ENCODE assay signal across 1 cellular context in the genomic region with DNA sequence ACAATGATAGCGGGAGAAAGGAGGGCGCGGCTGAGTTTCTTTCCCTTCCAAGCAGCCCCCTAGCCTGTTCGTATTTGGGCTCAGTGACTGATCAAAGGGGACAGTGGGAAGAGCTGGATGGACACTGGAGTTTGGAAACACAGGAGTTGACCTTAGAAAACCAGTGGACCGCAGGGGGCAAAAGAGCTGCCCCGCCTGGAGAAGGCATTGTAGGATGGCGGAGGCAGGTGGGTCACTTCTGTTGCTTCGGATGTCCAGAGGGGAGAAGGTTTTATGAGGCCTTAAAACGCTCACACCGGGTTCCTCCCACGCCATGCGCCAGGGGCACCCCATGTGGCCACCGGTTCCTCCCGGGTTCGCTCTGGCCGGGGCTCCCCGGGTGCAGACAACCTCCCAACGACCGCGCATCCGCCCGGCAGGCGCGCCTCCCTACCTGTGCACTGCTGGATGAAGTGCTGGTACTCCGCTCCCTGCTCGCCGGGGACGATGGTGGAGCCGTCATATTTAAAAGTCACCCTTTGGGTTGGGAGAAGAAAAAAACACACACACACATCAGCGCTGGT.
A peak's percentile ranks its signal among the peaks of the same experiment; 100 is the strongest.
TF ChIP-seq lines count a peak whose summit lies in the region.

No MANE protein-coding gene starts in this region.

TF ChIP-seq in K562, 482 proteins besides CTCF, POLR2A, EP300 and RAD21 (continued from another document and continues in another):
- TF ChIP-seq TFE3 (CRISPR knock-in tag; IDR thresholded peaks at IDR 0.05) (no peak), MEIS2 (IDR thresholded peaks at IDR 0.05; ENCODE audit: partially characterized antibody) (no peak), EWSR1 (IDR thresholded peaks at IDR 0.05; ENCODE audit: borderline replicate concordance, low read depth, partially characterized antibody) (no peak), TAF9B (IDR thresholded peaks at IDR 0.05; ENCODE audit: partially characterized antibody) (no peak), CBX1 (IDR thresholded peaks at IDR 0.05; ENCODE audit: low read depth) (no peak), HNRNPUL1 (IDR thresholded peaks at IDR 0.05; ENCODE audit: low read length) (no peak), RBM17 (IDR thresholded peaks at IDR 0.05; ENCODE audit: borderline replicate concordance, low read depth, low read length) (no peak), MXI1 (IDR thresholded peaks at IDR 0.05; ENCODE audit: low read depth, low read length) (no peak), IRF2 (CRISPR knock-in tag; IDR thresholded peaks at IDR 0.05) (no peak), TSC22D4 (tag; IDR thresholded peaks at IDR 0.05) (no peak), SNRNP70 (optimal IDR thresholded peaks at IDR 0.05; ENCODE audit: low read depth, low read length) (no peak), ZKSCAN1 (IDR thresholded peaks at IDR 0.05; ENCODE audit: low read depth, low read length) (no peak), HLTF (IDR thresholded peaks at IDR 0.05) (no peak), SMARCA4 (IDR thresholded peaks at IDR 0.05) (no peak), KDM4B (IDR thresholded peaks at IDR 0.05; ENCODE audit: borderline replicate concordance in 2 of 2, low read depth in 1 of 2) (no peak), E2F6 (IDR thresholded peaks at IDR 0.05; ENCODE audit: borderline replicate concordance in 1 of 2, extremely low read depth in 1 of 2, insufficient read depth in 1 of 2, insufficient read length in 1 of 2, low read depth in 1 of 2, low read length in 1 of 2, poor library complexity in 1 of 2, severe bottlenecking in 1 of 2) (no peak), ETV1 (tag; conservative IDR thresholded peaks at IDR 0.05; ENCODE audit: low read depth) (0 out of 2 replicates have a peak, but pooled peaks have one; percentile 19), CUX1 (CRISPR knock-in tag; IDR thresholded peaks at IDR 0.05) (no peak), HDGF (IDR thresholded peaks at IDR 0.05) (no peak), BDP1 (IDR thresholded peaks at IDR 0.05; ENCODE audit: insufficient read depth, insufficient read length) (no peak), BCL6 (CRISPR knock-in tag; IDR thresholded peaks at IDR 0.05) (no peak), POU5F1 (IDR thresholded peaks at IDR 0.05; ENCODE audit: borderline replicate concordance, low read depth, low read length, partially characterized antibody) (no peak), ZNF146 (CRISPR knock-in tag; IDR thresholded peaks at IDR 0.05; ENCODE audit: unreplicated experiment) (no peak), PHF8 (IDR thresholded peaks at IDR 0.05; ENCODE audit: borderline replicate concordance, low read length) (no peak), NR3C1 (CRISPR knock-in tag; IDR thresholded peaks at IDR 0.05) (peak; percentile 14; the same call in 1 of the 2 replicates), ARHGAP35 (IDR thresholded peaks at IDR 0.05; ENCODE audit: partially characterized antibody) (no peak), TCF7L2 (IDR thresholded peaks at IDR 0.05; ENCODE audit: low read depth, low read length) (no peak), CAMTA2 (CRISPR knock-in tag; conservative IDR thresholded peaks at IDR 0.05) (no peak), PREB (CRISPR knock-in tag; IDR thresholded peaks at IDR 0.05) (no peak), NCOA4 (IDR thresholded peaks at IDR 0.05; ENCODE audit: partially characterized antibody) (no peak), NRF1 (conservative IDR thresholded peaks at IDR 0.05 in 1 of 2, IDR thresholded peaks at IDR 0.05 in 1 of 2) (0 out of 4 replicates have a peak, but pooled peaks of 1 of the 2 experiments have one; percentile 18), ZNF41 (CRISPR knock-in tag; conservative IDR thresholded peaks at IDR 0.05) (no peak), CREBBP (IDR thresholded peaks at IDR 0.05; ENCODE audit: low read depth, low read length) (no peak), EP400 (IDR thresholded peaks at IDR 0.05) (0 out of 2 replicates have a peak, but pooled peaks have one; percentile 17), KLF16 (IDR thresholded peaks at IDR 0.05) (no peak), NR1H2 (CRISPR knock-in tag; IDR thresholded peaks at IDR 0.05) (no peak), PHTF2 (CRISPR knock-in tag; IDR thresholded peaks at IDR 0.05) (no peak), NFYB (IDR thresholded peaks at IDR 0.05; ENCODE audit: extremely low read depth, insufficient read length) (no peak), CXXC5 (CRISPR knock-in tag; IDR thresholded peaks at IDR 0.05) (no peak), TBP (optimal IDR thresholded peaks at IDR 0.05; ENCODE audit: low read depth, low read length) (no peak), GTF2A2 (tag; IDR thresholded peaks at IDR 0.05) (no peak), NUFIP1 (IDR thresholded peaks at IDR 0.05; ENCODE audit: partially characterized antibody) (no peak), ATF2 (CRISPR knock-in tag; IDR thresholded peaks at IDR 0.05) (no peak), ZNF785 (CRISPR knock-in tag; IDR thresholded peaks at IDR 0.05) (no peak), STAT5B (CRISPR knock-in tag; IDR thresholded peaks at IDR 0.05) (no peak), HNRNPH1 (optimal IDR thresholded peaks at IDR 0.05; ENCODE audit: low read depth, low read length) (no peak), LEF1 (IDR thresholded peaks at IDR 0.05) (no peak)
- TF ChIP-seq, protein P1, sequence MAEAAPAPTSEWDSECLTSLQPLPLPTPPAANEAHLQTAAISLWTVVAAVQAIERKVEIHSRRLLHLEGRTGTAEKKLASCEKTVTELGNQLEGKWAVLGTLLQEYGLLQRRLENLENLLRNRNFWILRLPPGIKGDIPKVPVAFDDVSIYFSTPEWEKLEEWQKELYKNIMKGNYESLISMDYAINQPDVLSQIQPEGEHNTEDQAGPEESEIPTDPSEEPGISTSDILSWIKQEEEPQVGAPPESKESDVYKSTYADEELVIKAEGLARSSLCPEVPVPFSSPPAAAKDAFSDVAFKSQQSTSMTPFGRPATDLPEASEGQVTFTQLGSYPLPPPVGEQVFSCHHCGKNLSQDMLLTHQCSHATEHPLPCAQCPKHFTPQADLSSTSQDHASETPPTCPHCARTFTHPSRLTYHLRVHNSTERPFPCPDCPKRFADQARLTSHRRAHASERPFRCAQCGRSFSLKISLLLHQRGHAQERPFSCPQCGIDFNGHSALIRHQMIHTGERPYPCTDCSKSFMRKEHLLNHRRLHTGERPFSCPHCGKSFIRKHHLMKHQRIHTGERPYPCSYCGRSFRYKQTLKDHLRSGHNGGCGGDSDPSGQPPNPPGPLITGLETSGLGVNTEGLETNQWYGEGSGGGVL (CRISPR knock-in tag; IDR thresholded peaks at IDR 0.05) = no peak
- TF ChIP-seq, protein P2, sequence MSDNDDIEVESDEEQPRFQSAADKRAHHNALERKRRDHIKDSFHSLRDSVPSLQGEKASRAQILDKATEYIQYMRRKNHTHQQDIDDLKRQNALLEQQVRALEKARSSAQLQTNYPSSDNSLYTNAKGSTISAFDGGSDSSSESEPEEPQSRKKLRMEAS (CRISPR knock-in tag; IDR thresholded peaks at IDR 0.05) = peak; percentile 41; the same call in 1 of the 2 replicates
